Comparison of ENCODE assay signal across 22 cellular contexts in the genomic region with DNA sequence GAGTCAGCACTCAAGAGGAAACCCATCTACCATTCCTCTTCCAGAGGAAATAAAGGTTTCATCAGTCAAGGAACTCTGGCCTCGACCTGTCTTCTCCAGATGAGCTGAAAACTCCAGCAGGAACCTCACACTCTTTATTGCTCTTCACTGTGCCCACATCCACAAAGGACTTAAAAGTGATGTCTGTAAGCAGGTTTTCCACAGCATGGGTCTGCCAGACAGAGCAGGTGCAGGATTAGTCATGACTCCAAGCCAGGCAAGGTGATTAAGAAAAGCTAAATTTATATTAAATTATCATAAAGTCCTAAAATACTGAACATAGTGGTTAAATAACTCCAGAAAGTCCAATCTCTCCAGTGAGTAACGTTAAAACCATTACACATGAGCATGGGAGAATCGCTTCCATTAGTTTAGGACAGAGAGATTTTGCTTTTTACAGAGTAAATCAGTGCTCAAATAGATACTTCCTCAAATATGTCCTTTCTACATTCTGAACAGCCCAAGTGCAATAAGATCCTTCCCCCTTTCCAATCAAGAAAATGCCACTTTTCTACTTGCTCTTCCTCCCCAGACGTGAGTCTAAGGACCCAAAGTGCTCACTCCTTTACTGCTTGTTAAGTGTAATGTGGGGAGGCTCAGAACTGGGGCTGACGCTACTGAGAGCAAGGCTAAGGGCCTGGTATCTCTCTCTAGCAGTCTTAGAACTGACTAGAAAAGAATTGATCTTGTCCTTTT. TPM values are rescaled to one million over a fixed set of nuclear protein-coding genes. Genes with fewer than 3 reads are reported as not detected.
DNase-seq lines count a peak whose midpoint lies in the region; ATAC-seq and TF ChIP-seq lines count a peak whose summit lies in the region.
"Had no signal": no experiment of that assay in that cellular context is flagged by ENCODE, and none has a peak within 500 bp of the region (broad histone marks: within the 10 kb centered on the region; RNA-seq: fewer than 3 reads in every experiment).

No MANE protein-coding gene starts in this region.

- peaks cover 4% of the 10 kb centered on the region for H3K4me1 Mint-ChIP-seq in endothelial cell (ENCODE audit: unreplicated experiment)
- H3K4me1 Mint-ChIP-seq: CD8-positive, alpha-beta memory T cell; IgD-negative memory B cell; natural killer cell had no signal

- H3K9me3 Mint-ChIP-seq in endothelial cell (ENCODE audit: unreplicated experiment), result no peaks in the 10 kb centered on the region
- H3K9me3 Mint-ChIP-seq: CD8-positive, alpha-beta memory T cell; IgD-negative memory B cell; natural killer cell; stimulated activated naive CD8-positive, alpha-beta T cell treated with anti-CD3 and anti-CD28 coated beads, Interleukin-15, Interleukin-2, amounts not matched to agents 100 ng/mL and 50 ng/mL, for 24 hours had no signal

- no peaks in the 10 kb centered on the region for H3K27me3 Mint-ChIP-seq in endothelial cell (ENCODE audit: unreplicated experiment)

- no peak overlapping the region for H3K27ac Mint-ChIP-seq in endothelial cell (ENCODE audit: unreplicated experiment)
- H3K27ac Mint-ChIP-seq: activated CD8-positive, alpha-beta T cell treated with anti-CD3 and anti-CD28 coated beads, Interleukin-2, amount 10 ng/mL, durations not matched to agents 7 days and 5 days; IgD-negative memory B cell; natural killer cell; stimulated activated naive CD8-positive, alpha-beta T cell treated with anti-CD3 and anti-CD28 coated beads, Interleukin-15, Interleukin-2, amounts not matched to agents 100 ng/mL and 50 ng/mL, for 24 hours had no signal

- no peak for TF ChIP-seq CTCF in endothelial cell (IDR thresholded peaks at IDR 0.05; ENCODE audit: unreplicated experiment)

- in situ Hi-C loops in KBM-7 (cut with MboI; ENCODE audit: low pct_unique_long_range_greater_than_20kb, low sequenced_read_pairs), result no loop called here

- peak; percentile 12 for DNase-seq in KBM-7
- DNase-seq in MV-4-11 (lab: John Stamatoyannopoulos, UW), result peak; percentile 58
- no peak for DNase-seq in endothelial cell (ENCODE audit: low spot score)
- peak; percentile 64 for DNase-seq in pons (ENCODE audit: low spot score)
- DNase-seq in NCI-H2227 treated with DMSO at 0.1 percent for 48 hours (lab: John Stamatoyannopoulos, UW), result no peak
- no peak for DNase-seq in activated gamma-delta T cell (lab: John Stamatoyannopoulos, UW)
- DNase-seq: activated CD8-positive, alpha-beta T cell treated with anti-CD3 and anti-CD28 coated beads, Interleukin-2, amount 10 ng/mL, durations not matched to agents 7 days and 5 days; CD8-positive, alpha-beta memory T cell; DMS153; heart right ventricle; natural killer cell; NCI-H2171 treated with DMSO at 0.1 percent for 48 hours; NCI-H526; SHP77; sigmoid colon; stimulated activated CD4-positive, alpha-beta T cell treated with anti-CD3 and anti-CD28 coated beads, Interleukin-15, amount 100 ng/mL, for 24 hours; T-helper 1 cell; thyroid gland had no signal

- H3K4me3 Mint-ChIP-seq in endothelial cell (ENCODE audit: unreplicated experiment), result peak overlapping the region; percentile 48
- H3K4me3 Mint-ChIP-seq: activated CD8-positive, alpha-beta T cell treated with anti-CD3 and anti-CD28 coated beads, Interleukin-2, amount 10 ng/mL, durations not matched to agents 7 days and 5 days; CD8-positive, alpha-beta memory T cell; IgD-negative memory B cell; natural killer cell; stimulated activated naive CD8-positive, alpha-beta T cell treated with anti-CD3 and anti-CD28 coated beads, Interleukin-15, Interleukin-2, amounts not matched to agents 100 ng/mL and 50 ng/mL, for 24 hours had no signal

- ATAC-seq in GM21825 (IDR thresholded peaks at IDR 0.05; ENCODE audit: unreplicated experiment), result no peak
- ATAC-seq: activated CD8-positive, alpha-beta T cell treated with anti-CD3 and anti-CD28 coated beads, Interleukin-2, amount 10 ng/mL, durations not matched to agents 7 days and 5 days; body of pancreas; natural killer cell had no signal

- H3K36me3 Mint-ChIP-seq in endothelial cell (ENCODE audit: low read depth, unreplicated experiment), result peaks cover 12% of the 10 kb centered on the region
- H3K36me3 Mint-ChIP-seq: CD8-positive, alpha-beta memory T cell; natural killer cell had no signal

RNA-seq across cellular contexts. Expression of a gene that starts 10.7 kb away (rescaled TPM):
- total RNA-seq in endothelial cell (ENCODE audit: unreplicated experiment), result 84.4 TPM

Comparison
In these comparisons a context has a peak if more than half of its experiments do, and no peak if none do; other contexts are left out.
1. DNase-seq: peak in KBM-7 (single experiment), MV-4-11 (single experiment) and pons (single experiment); none in endothelial cell (single experiment), NCI-H2227 treated with DMSO at 0.1 percent for 48 hours (single experiment) and activated gamma-delta T cell (single experiment).